28 cellular contexts compared by ENCODE assay signal in the genomic region with DNA sequence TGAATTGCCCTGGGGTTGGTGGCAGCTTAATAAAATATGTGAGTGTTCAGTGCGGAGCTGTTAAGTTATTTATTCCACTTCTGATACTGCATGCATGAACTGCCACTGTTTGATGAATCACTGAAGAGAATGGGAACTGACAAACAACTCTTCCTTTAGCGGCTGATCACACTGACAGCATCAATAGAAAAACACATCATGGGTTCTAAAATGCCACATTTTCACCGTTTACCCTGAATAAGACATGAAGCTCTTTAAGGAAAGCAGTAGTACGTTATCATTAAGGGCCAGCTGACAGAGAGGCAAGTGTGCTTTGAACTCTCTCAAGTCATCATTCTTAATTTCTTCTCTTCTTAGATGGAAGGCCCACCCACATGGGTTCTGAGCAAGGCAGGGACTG.
"Had no signal": no experiment of that assay in that cellular context is flagged by ENCODE, and none has a peak within 500 bp of the region (broad histone marks: within the 10 kb centered on the region; RNA-seq: fewer than 3 reads in every experiment).

No MANE protein-coding gene starts in this region.

- H3K27me3 ChIP-seq: heart right ventricle, pancreas, right atrium auricular region, right lobe of liver, testis, thyroid gland, transverse colon, upper lobe of left lung had no signal

- DNase-seq: heart right ventricle; hippocampal formation; kidney; left ventricle myocardium inferior; naive B cell; natural killer cell; nephron progenitor cell; pancreas; posterior cingulate gyrus; psoas muscle; right lobe of liver; stimulated activated CD4-positive, alpha-beta T cell treated with anti-CD3 and anti-CD28 coated beads, Interleukin-1b, Interleukin-23, amount 100 ng/mL, for 48 hours; stimulated activated CD4-positive, alpha-beta T cell treated with anti-CD3 and anti-CD28 coated beads, Interleukin-2, amount 100 ng/mL, for 48 hours; stimulated activated CD4-positive, alpha-beta T cell treated with anti-CD3 and anti-CD28 coated beads, Interleukin-4, amount 100 ng/mL, for 4 hours; stimulated activated CD8-positive, alpha-beta memory T cell treated with anti-CD3 and anti-CD28 coated beads, Interleukin-4, amount 100 ng/mL, for 48 hours; stimulated activated naive CD4-positive, alpha-beta T cell treated with Interleukin-2 at 50 U/mL for 16 hours; stimulated activated naive CD8-positive, alpha-beta T cell treated with anti-CD3 and anti-CD28 coated beads, Interleukin-15, amount 100 ng/mL, for 72 hours; substantia nigra; testis; thyroid gland; transverse colon; upper lobe of left lung had no signal

- H3K27ac Mint-ChIP-seq: mesothelial cell of epicardium; naive B cell; natural killer cell; nephron progenitor cell; stimulated activated memory B cell treated with anti-CD40 and anti-IgM and Interleukin-4, amounts not matched to agents 10 μg/mL and 1 μg/mL and 100 μg/mL, for 72 hours; stimulated activated naive CD8-positive, alpha-beta T cell treated with anti-CD3 and anti-CD28 coated beads, Interleukin-15, amount 100 ng/mL, for 72 hours had no signal

- H3K9me3 Mint-ChIP-seq: nephron progenitor cell had no signal

- H3K36me3 ChIP-seq: heart right ventricle, left ventricle myocardium inferior, pancreas, right atrium auricular region, right lobe of liver, thyroid gland, transverse colon, upper lobe of left lung had no signal

- FAIRE-seq: islet of Langerhans, kidney, pancreas had no signal

- H3K4me2 ChIP-seq: smooth muscle cell had no signal

- H3K27ac ChIP-seq: heart right ventricle, left ventricle myocardium inferior, pancreas, psoas muscle, right atrium auricular region, right lobe of liver, testis, thyroid gland, transverse colon, upper lobe of left lung had no signal

- H3K4me3 ChIP-seq: heart right ventricle, left ventricle myocardium inferior, lung, pancreas, psoas muscle, right atrium auricular region, right lobe of liver, smooth muscle cell, testis, thyroid gland, transverse colon, upper lobe of left lung had no signal

- H3K4me1 ChIP-seq: heart right ventricle, left ventricle myocardium inferior, pancreas, psoas muscle, right atrium auricular region, right lobe of liver, testis, thyroid gland, transverse colon, upper lobe of left lung had no signal

- H3K9me3 ChIP-seq: heart right ventricle, left ventricle myocardium inferior, pancreas, psoas muscle, right atrium auricular region, right lobe of liver, testis, thyroid gland, transverse colon, upper lobe of left lung had no signal

- H3K36me3 Mint-ChIP-seq: mesothelial cell of epicardium; naive B cell; natural killer cell; stimulated activated memory B cell treated with anti-CD40 and anti-IgM and Interleukin-4, amounts not matched to agents 10 μg/mL and 1 μg/mL and 100 μg/mL, for 72 hours had no signal

- ATAC-seq: heart right ventricle; natural killer cell; psoas muscle; stimulated activated memory B cell treated with anti-CD40 and anti-IgM and Interleukin-4, amounts not matched to agents 10 μg/mL and 1 μg/mL and 100 μg/mL, for 72 hours; stimulated activated naive CD8-positive, alpha-beta T cell treated with anti-CD3 and anti-CD28 coated beads, Interleukin-15, amount 100 ng/mL, for 72 hours had no signal

- H3K4me3 Mint-ChIP-seq: mesothelial cell of epicardium; naive B cell; natural killer cell; nephron progenitor cell; stimulated activated memory B cell treated with anti-CD40 and anti-IgM and Interleukin-4, amounts not matched to agents 10 μg/mL and 1 μg/mL and 100 μg/mL, for 72 hours; stimulated activated naive CD8-positive, alpha-beta T cell treated with anti-CD3 and anti-CD28 coated beads, Interleukin-15, amount 100 ng/mL, for 72 hours had no signal

- H3K4me1 Mint-ChIP-seq: naive B cell; natural killer cell; stimulated activated memory B cell treated with anti-CD40 and anti-IgM and Interleukin-4, amounts not matched to agents 10 μg/mL and 1 μg/mL and 100 μg/mL, for 72 hours; stimulated activated naive CD8-positive, alpha-beta T cell treated with anti-CD3 and anti-CD28 coated beads, Interleukin-15, amount 100 ng/mL, for 72 hours had no signal

- H3K27me3 Mint-ChIP-seq: naive B cell; stimulated activated memory B cell treated with anti-CD40 and anti-IgM and Interleukin-4, amounts not matched to agents 10 μg/mL and 1 μg/mL and 100 μg/mL, for 72 hours; stimulated activated naive CD8-positive, alpha-beta T cell treated with anti-CD3 and anti-CD28 coated beads, Interleukin-15, amount 100 ng/mL, for 72 hours had no signal
